8 cellular contexts compared by ENCODE assay signal in genomic region chr18:2994603-2995432, GRCh38. TPM values are rescaled to one million over a fixed set of nuclear protein-coding genes. Genes with fewer than 3 reads are reported as not detected.
DNase-seq lines count a peak whose midpoint lies in the region; ATAC-seq and TF ChIP-seq lines count a peak whose summit lies in the region.

No MANE protein-coding gene starts in this region.

- H3K27me3 Mint-ChIP-seq in activated T-helper 2 cell treated with anti-CD3 and anti-CD28 coated beads, Interferon-gamma antibody, Interleukin-2, Interleukin-4, amounts not matched to agents 10 μg/mL and 5 μg/mL and 100 μg/mL, durations not matched to agents 14 hours and 24 hours and 36 hours (ENCODE audit: low read depth), result no peaks in the 10 kb centered on the region

- no peak for TF ChIP-seq POLR2A in HCT116 (IDR thresholded peaks at IDR 0.05; ENCODE audit: borderline replicate concordance, extremely low read depth, insufficient read depth, insufficient read length)
- no peak for TF ChIP-seq POLR2A in transverse colon (IDR thresholded peaks at IDR 0.05)

- BruUV-seq in HCT116 (replicated peaks; lab: Mats Ljungman, UMichigan), result no TSS peak

- in situ Hi-C loops in transverse colon (cut with MboI; ENCODE audit: low pct_ligation_motif_present in 1 of 4, low pct_unique_long_range_greater_than_20kb in 1 of 4, low sequenced_read_pairs in 3 of 4), result no loop called here

- H3K9ac ChIP-seq in HCT116 (ENCODE audit: low read length), result no peak overlapping the region
- H3K9ac ChIP-seq in OCI-LY1 (ENCODE audit: low read length), result no peak overlapping the region; the same call in 1 of the 2 replicates

- peaks cover 73% of the 10 kb centered on the region for H3K4me1 Mint-ChIP-seq in activated T-helper 2 cell treated with anti-CD3 and anti-CD28 coated beads, Interferon-gamma antibody, Interleukin-2, Interleukin-4, amounts not matched to agents 10 μg/mL and 5 μg/mL and 100 μg/mL, durations not matched to agents 14 hours and 24 hours and 36 hours (ENCODE audit: low read depth)

- H3K36me3 ChIP-seq in DOHH2 (ENCODE audit: control insufficient read depth, low read length), result no peaks in the 10 kb centered on the region
- no peaks in the 10 kb centered on the region for H3K36me3 ChIP-seq in HCT116 (ENCODE audit: control insufficient read depth in 1 of 2, insufficient read depth in 2 of 2, low read length in 2 of 2)
- no peaks in the 10 kb centered on the region; the same call in 1 of the 2 replicates for H3K36me3 ChIP-seq in OCI-LY1 (ENCODE audit: insufficient read depth, low read length)
- H3K36me3 ChIP-seq in left lung, result no peaks in the 10 kb centered on the region
- no peaks in the 10 kb centered on the region for H3K36me3 ChIP-seq in transverse colon

- TF ChIP-seq CTCF in DOHH2 (IDR thresholded peaks at IDR 0.05; ENCODE audit: low read depth, low read length, poor library complexity, severe bottlenecking) (peak; percentile 41), HCT116 (IDR thresholded peaks at IDR 0.05 in 2 of 3, conservative IDR thresholded peaks at IDR 0.05 in 1 of 3; ENCODE audit: borderline replicate concordance in 1 of 3, insufficient read depth in 1 of 3, low read depth in 2 of 3, low read length in 2 of 3) (peak in 2 of 3 experiments; percentile 37 to 49; a peak in 3 of 6 replicates), OCI-LY1 (IDR thresholded peaks at IDR 0.05; ENCODE audit: low read length) (peak; percentile 61), left lung (IDR thresholded peaks at IDR 0.05) (peak in 1 of 2 donors; percentile 40), transverse colon (IDR thresholded peaks at IDR 0.05) (peak in 3 of 5 experiments; percentile 25 to 29 (median 26))

- H3K27ac ChIP-seq in DOHH2 (ENCODE audit: low read depth, low read length), result no peak overlapping the region
- H3K27ac ChIP-seq in HCT116 (ENCODE audit: low read depth, low read length), result no peak overlapping the region
- no peak overlapping the region for H3K27ac ChIP-seq in OCI-LY1 (ENCODE audit: low read depth, low read length, poor library complexity, severe bottlenecking)
- H3K27ac ChIP-seq in left lung, result no peak overlapping the region
- peak overlapping the region in 1 of 4 donors; percentile 17 for H3K27ac ChIP-seq in transverse colon

- H3K27ac Mint-ChIP-seq in activated T-helper 2 cell treated with anti-CD3 and anti-CD28 coated beads, Interferon-gamma antibody, Interleukin-2, Interleukin-4, amounts not matched to agents 10 μg/mL and 5 μg/mL and 100 μg/mL, durations not matched to agents 14 hours and 24 hours and 36 hours, result peak overlapping the region; percentile 89

- H3K9me3 Mint-ChIP-seq in activated T-helper 2 cell treated with anti-CD3 and anti-CD28 coated beads, Interferon-gamma antibody, Interleukin-2, Interleukin-4, amounts not matched to agents 10 μg/mL and 5 μg/mL and 100 μg/mL, durations not matched to agents 14 hours and 24 hours and 36 hours, result peaks cover 15% of the 10 kb centered on the region

- no peak for TF ChIP-seq EP300 in transverse colon (IDR thresholded peaks at IDR 0.05; ENCODE audit: low read depth)

- whole genome bisulfite sequencing in transverse colon (ENCODE audit: low coverage in 1 of 2), 2 donors, result 50 to 71% methylated on average over 2 to 5 of the region's 6 CpGs

- peak overlapping the region; percentile 43 for H3K4me3 Mint-ChIP-seq in activated T-helper 2 cell treated with anti-CD3 and anti-CD28 coated beads, Interferon-gamma antibody, Interleukin-2, Interleukin-4, amounts not matched to agents 10 μg/mL and 5 μg/mL and 100 μg/mL, durations not matched to agents 14 hours and 24 hours and 36 hours (ENCODE audit: low read depth)

- H3K9me3 ChIP-seq in DOHH2 (ENCODE audit: control insufficient read depth, insufficient read depth, low read length) (no peaks in the 10 kb centered on the region), HCT116 (ENCODE audit: control insufficient read depth in 1 of 2, insufficient read depth in 1 of 2, low read depth in 1 of 2, low read length in 2 of 2) (no peaks in the 10 kb centered on the region), OCI-LY1 (ENCODE audit: low read length) (no peaks in the 10 kb centered on the region), left lung (no peaks in the 10 kb centered on the region), transverse colon (no peaks in the 10 kb centered on the region)

- peaks cover 42% of the 10 kb centered on the region for H3K36me3 Mint-ChIP-seq in activated T-helper 2 cell treated with anti-CD3 and anti-CD28 coated beads, Interferon-gamma antibody, Interleukin-2, Interleukin-4, amounts not matched to agents 10 μg/mL and 5 μg/mL and 100 μg/mL, durations not matched to agents 14 hours and 24 hours and 36 hours (ENCODE audit: low read depth)

- H3K4me2 ChIP-seq in DOHH2 (ENCODE audit: low read length), result 0 out of 2 replicates have a peak overlapping the region, but pooled peaks have one; percentile 17
- H3K4me2 ChIP-seq in HCT116 (ENCODE audit: low read length), result no peak overlapping the region
- peak overlapping the region; percentile 53; the same call in 1 of the 2 replicates for H3K4me2 ChIP-seq in OCI-LY1 (ENCODE audit: low read length)

- POLR2A ChIA-PET in HCT116 (lab: Charles Lee), result interaction anchor here (0.5 kb wide), 1 partner anchor 90 kb away, joined by 3 read pairs; no protein-coding TSS in a partner anchor

- intact Hi-C loops in HCT116 (cut with micrococcal nuclease) (no loop called here), left lung (cut with DNase I) (no loop called here), transverse colon (cut with DNase I; ENCODE audit: low total_unique reads) (no loop called here)
- intact Hi-C loops in activated T-helper 2 cell treated with anti-CD3 and anti-CD28 coated beads, Interferon-gamma antibody, Interleukin-2, Interleukin-4, amounts not matched to agents 10 μg/mL and 5 μg/mL and 100 μg/mL, durations not matched to agents 14 hours and 24 hours and 36 hours (cut with micrococcal nuclease), result loop anchor here (1.0 to 10.0 kb wide), 9 partner anchors 14 to 420 kb away; partner anchors contain the start of genes LPIN2, METTL4 and NDC80

- H4K20me1 ChIP-seq in DOHH2 (ENCODE audit: control insufficient read depth, insufficient read depth, low read depth, low read length) (no peaks in the 10 kb centered on the region), HCT116 (ENCODE audit: insufficient read depth) (no peaks in the 10 kb centered on the region), OCI-LY1 (ENCODE audit: insufficient read depth, low read length) (no peaks in the 10 kb centered on the region)

- RAD21 ChIA-PET in HCT116 (lab: Charles Lee; ENCODE audit: low non-redundant PET in 1 of 2, low total read pairs in 2 of 2, uncharacterized antibody in 2 of 2, unreplicated experiment in 2 of 2), result no interaction called here

- CTCF ChIA-PET in HCT116 (lab: Charles Lee), result interaction anchor here (0.6 to 3.2 kb wide), 8 partner anchors 9 to 251 kb away, joined by 3 to 18 read pairs (median 4); no protein-coding TSS in a partner anchor

- H3K9me2 ChIP-seq in DOHH2 (replicated peaks; ENCODE audit: control insufficient read depth, low read length) (no peaks in the 10 kb centered on the region), HCT116 (ENCODE audit: insufficient read depth) (no peaks in the 10 kb centered on the region), OCI-LY1 (ENCODE audit: low read depth, low read length) (no peaks in the 10 kb centered on the region)

- no peak overlapping the region for H3K4me3 ChIP-seq in DOHH2 (ENCODE audit: low read length)
- no peak overlapping the region for H3K4me3 ChIP-seq in HCT116 (replicated peaks in 1 of 2; ENCODE audit: low read depth in 1 of 2, low read length in 2 of 2)
- H3K4me3 ChIP-seq in OCI-LY1 (ENCODE audit: low read depth, low read length, poor library complexity, severe bottlenecking), result peak overlapping the region; percentile 29
- no peak overlapping the region for H3K4me3 ChIP-seq in left lung
- H3K4me3 ChIP-seq in transverse colon, result no peak overlapping the region

- peak; percentile 84 for ATAC-seq in HCT116
- ATAC-seq in left lung, result peak; percentile 14

- peaks cover 5% of the 10 kb centered on the region for H3K4me1 ChIP-seq in DOHH2 (ENCODE audit: control insufficient read depth, low read length)
- 0 out of 4 replicates have a peak, but pooled peaks cover 0 to 4% of the 10 kb centered on the region in 2 experiments for H3K4me1 ChIP-seq in HCT116 (ENCODE audit: control insufficient read depth in 1 of 2, insufficient read depth in 2 of 2, low read length in 2 of 2)
- H3K4me1 ChIP-seq in OCI-LY1 (ENCODE audit: insufficient read depth, low read length, severe bottlenecking), result peaks cover 35% of the 10 kb centered on the region
- peaks cover 8 to 57% of the 10 kb centered on the region in 2 donors for H3K4me1 ChIP-seq in left lung
- peaks cover 9 to 46% (median 18%) of the 10 kb centered on the region in 4 donors for H3K4me1 ChIP-seq in transverse colon

- DNase-seq in HCT116 (ENCODE audit: low read depth, low spot score), result no peak
- DNase-seq in activated T-helper 2 cell treated with anti-CD3 and anti-CD28 coated beads, Interferon-gamma antibody, Interleukin-2, Interleukin-4, amounts not matched to agents 10 μg/mL and 5 μg/mL and 100 μg/mL, durations not matched to agents 14 hours and 24 hours and 36 hours (ENCODE audit: low spot score), result peak; percentile 69
- no peak for DNase-seq in left lung
- peak; percentile 31 for DNase-seq in transverse colon
- DNase-seq in cortex of kidney (lab: John Stamatoyannopoulos, UW), result no peak
- no peak for DNase-seq in occipital lobe (lab: John Stamatoyannopoulos, UW)

- H3F3A ChIP-seq in DOHH2 (ENCODE audit: control insufficient read depth, insufficient read depth) (no peaks in the 10 kb centered on the region), OCI-LY1 (ENCODE audit: insufficient read depth, low read length) (no peaks in the 10 kb centered on the region)

- TF ChIP-seq RAD21 in HCT116 (IDR thresholded peaks at IDR 0.05; ENCODE audit: low read depth), result peak; percentile 38

- peaks cover 51% of the 10 kb centered on the region for H3K79me2 ChIP-seq in DOHH2 (ENCODE audit: control insufficient read depth, low read length)
- H3K79me2 ChIP-seq in HCT116 (ENCODE audit: insufficient read depth, low read length), result peaks cover 15% of the 10 kb centered on the region; the same call in 1 of the 2 replicates
- H3K79me2 ChIP-seq in OCI-LY1 (ENCODE audit: insufficient read depth, low read length), result no peaks in the 10 kb centered on the region; the same call in 1 of the 2 replicates

- H2AFZ ChIP-seq in HCT116 (ENCODE audit: low read depth, low read length, poor library complexity, severe bottlenecking) (no peak overlapping the region), OCI-LY1 (ENCODE audit: low read length) (no peak overlapping the region)

- H3K27me3 ChIP-seq in DOHH2 (ENCODE audit: control insufficient read depth, low read length) (no peaks in the 10 kb centered on the region), HCT116 (ENCODE audit: insufficient read depth, low read length) (no peaks in the 10 kb centered on the region), OCI-LY1 (ENCODE audit: insufficient read depth, low read length) (no peaks in the 10 kb centered on the region), left lung (no peaks in the 10 kb centered on the region), transverse colon (no peaks in the 10 kb centered on the region)

RNA-seq across cellular contexts. Expression of gene LPIN2, which starts 18.1 kb away (rescaled TPM):
- total RNA-seq in HCT116 (2021; ENCODE audit: unreplicated experiment) (10.7 TPM), left lung (10 to 100 TPM; 47.3 to 63.2 TPM), transverse colon (100 to 1,000 TPM in 1 of 4 donors, 10 to 100 TPM in 3; 11.1 to 151 (median 87.0) TPM), occipital lobe (39.9 TPM)
- 9.2 and 9.7 TPM in 2 replicates for polyA plus RNA-seq in HCT116 (2012)
- 87.9 and 95.9 TPM in 2 replicates for total RNA-seq in activated T-helper 2 cell treated with anti-CD3 and anti-CD28 coated beads, Interferon-gamma antibody, Interleukin-2, Interleukin-4, amounts not matched to agents 10 μg/mL and 5 μg/mL and 100 μg/mL, durations not matched to agents 14 hours and 24 hours and 36 hours

Comparison
In these comparisons a context has a peak if more than half of its experiments do, and no peak if none do; other contexts are left out.
1. DNase-seq: peak in activated T-helper 2 cell treated with anti-CD3 and anti-CD28 coated beads, Interferon-gamma antibody, Interleukin-2, Interleukin-4, amounts not matched to agents 10 μg/mL and 5 μg/mL and 100 μg/mL, durations not matched to agents 14 hours and 24 hours and 36 hours (single experiment) and transverse colon (single experiment); none in HCT116 (single experiment), left lung (0 of 2), cortex of kidney (single experiment) and occipital lobe (single experiment).